ENCODE assay signal across 21 cellular contexts in the genomic region with DNA sequence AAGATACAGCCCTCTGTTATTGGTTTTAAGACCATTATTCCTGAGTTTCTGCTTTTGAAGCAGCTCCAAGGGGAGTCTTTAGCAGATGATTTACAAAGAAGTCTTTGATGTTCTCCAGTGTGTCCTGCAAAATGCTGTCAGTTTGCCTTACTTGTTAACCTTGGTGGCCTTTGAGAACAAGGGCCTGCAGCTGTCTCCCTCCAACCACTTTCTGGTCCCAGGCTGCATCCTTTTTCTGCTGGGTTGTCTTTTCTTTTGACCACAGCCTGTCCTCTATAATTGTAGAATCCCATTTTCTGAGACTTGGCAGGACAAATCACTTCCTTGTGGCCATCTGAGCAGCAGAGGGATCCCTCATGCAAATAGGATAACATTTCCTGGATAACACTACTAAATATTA.
DNase-seq lines count a peak whose midpoint lies in the region; ATAC-seq and TF ChIP-seq lines count a peak whose summit lies in the region.
"Had no signal": no experiment of that assay in that cellular context is flagged by ENCODE, and none has a peak within 500 bp of the region (broad histone marks: within the 10 kb centered on the region; RNA-seq: fewer than 3 reads in every experiment).

No MANE protein-coding gene starts in this region.

- no peak overlapping the region for H3K27ac ChIP-seq in esophagus muscularis mucosa (replicated peaks in 1 of 4)
- H3K27ac ChIP-seq: BLaER1 had no signal

- no peaks in the 10 kb centered on the region for H3K9me3 ChIP-seq in esophagus muscularis mucosa
- H3K9me3 ChIP-seq: BE2C, BLaER1 had no signal

- H3K4me3 ChIP-seq in esophagus muscularis mucosa = no peak overlapping the region
- H3K4me3 ChIP-seq: BLaER1, GM12878 had no signal

- H3K27me3 ChIP-seq in esophagus muscularis mucosa = peaks cover 0 to 4% (median 0%) of the 10 kb centered on the region in 4 donors
- H3K27me3 ChIP-seq: BE2C, BLaER1 had no signal

- no peaks in the 10 kb centered on the region for H3K36me3 ChIP-seq in esophagus muscularis mucosa
- H3K36me3 ChIP-seq: BE2C, BLaER1 had no signal

- peak; percentile 15 for DNase-seq in left kidney (ENCODE audit: low read depth, low spot score)
- DNase-seq in sciatic nerve (ENCODE audit: low spot score) = no peak
- DNase-seq in central memory CD4-positive, alpha-beta T cell = no peak
- DNase-seq in esophagus muscularis mucosa (ENCODE audit: extremely low spot score) = no peak
- DNase-seq: 8988T; ACHN; BE2C; C1 segment of cervical spinal cord; CD4-positive, alpha-beta memory T cell; CD4-positive, CD25-positive, alpha-beta regulatory T cell; CD8-positive, alpha-beta memory T cell; COR-L47; DMS 273 treated with DMSO at 0.1 percent for 48 hours; DMS153; DMS53; DMS79; DND-41; GDM1 had no signal

- peak; percentile 17 for ATAC-seq in sciatic nerve
- no peak for ATAC-seq in SK-N-SH treated with all-trans-retinoic acid at 6 μM for 48 hours
- ATAC-seq: GM12878 had no signal

- no peak for TF ChIP-seq CTCF in esophagus muscularis mucosa (IDR thresholded peaks at IDR 0.05)

- TF ChIP-seq EP300 in esophagus muscularis mucosa (IDR thresholded peaks at IDR 0.05) = no peak

- no peak for TF ChIP-seq POLR2A in esophagus muscularis mucosa (IDR thresholded peaks at IDR 0.05; ENCODE audit: low read depth)

- intact Hi-C loops in sciatic nerve (cut with DNase I) = no loop called here
- intact Hi-C loops in esophagus muscularis mucosa (cut with DNase I) = no loop called here

- no peaks in the 10 kb centered on the region for H3K4me1 ChIP-seq in esophagus muscularis mucosa
- H3K4me1 ChIP-seq: BE2C, BLaER1 had no signal

TF ChIP-seq in SK-N-SH treated with all-trans-retinoic acid at 6 μM for 48 hours, 23 proteins besides CTCF, POLR2A, EP300 and RAD21:
- TF ChIP-seq TCF4 (CRISPR knock-in tag; IDR thresholded peaks at IDR 0.05; ENCODE audit: borderline replicate concordance) = no peak
- no peak for TF ChIP-seq ZNF70 (CRISPR knock-in tag; IDR thresholded peaks at IDR 0.05)
- no peak for TF ChIP-seq RARB (CRISPR knock-in tag; IDR thresholded peaks at IDR 0.05)
- TF ChIP-seq CSDC2 (CRISPR knock-in tag; IDR thresholded peaks at IDR 0.05) = no peak
- TF ChIP-seq GLIS3 (CRISPR knock-in tag; IDR thresholded peaks at IDR 0.05) = no peak
- TF ChIP-seq ZNF565 (CRISPR knock-in tag; conservative IDR thresholded peaks at IDR 0.05; ENCODE audit: low read depth) = no peak
- TF ChIP-seq BACH2 (CRISPR knock-in tag; IDR thresholded peaks at IDR 0.05; ENCODE audit: borderline replicate concordance) = no peak
- TF ChIP-seq ZFP3 (CRISPR knock-in tag; IDR thresholded peaks at IDR 0.05) = no peak
TF ChIP-seq in SK-N-SH treated with all-trans-retinoic acid at 6 μM for 48 hours: peak in this region for 0.
